Comparison of ENCODE assay signal across 18 cellular contexts in the genomic region with DNA sequence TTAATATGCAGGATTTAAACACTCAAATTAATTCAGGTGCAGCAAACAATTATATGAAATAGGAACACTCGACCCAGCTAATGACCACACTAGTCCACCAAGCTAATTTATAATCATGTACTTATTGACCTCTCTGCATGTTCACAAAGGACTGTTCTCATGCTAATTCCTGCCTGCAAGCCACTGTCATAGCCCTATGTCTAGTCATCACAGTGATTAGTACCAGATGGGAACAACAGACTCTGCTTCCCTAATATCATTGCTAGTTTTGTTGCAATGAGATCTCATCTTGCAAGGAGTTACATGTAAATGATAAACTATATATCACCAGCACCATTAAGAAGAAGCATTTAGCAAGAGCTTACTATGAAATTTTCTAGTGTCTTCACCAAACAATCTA.
DNase-seq lines count a peak whose midpoint lies in the region; ATAC-seq and TF ChIP-seq lines count a peak whose summit lies in the region.
"Had no signal": no experiment of that assay in that cellular context is flagged by ENCODE, and none has a peak within 500 bp of the region (broad histone marks: within the 10 kb centered on the region; RNA-seq: fewer than 3 reads in every experiment).

No MANE protein-coding gene starts in this region.

- H3K27ac ChIP-seq in fibroblast of lung (ENCODE audit: insufficient read depth, low read length) = no peak overlapping the region
- H3K27ac ChIP-seq in CD8-positive, alpha-beta T cell (ENCODE audit: low read depth, low read length) = no peak overlapping the region
- H3K27ac ChIP-seq: 22Rv1, adrenal gland, parathyroid adenoma had no signal

- no peaks in the 10 kb centered on the region for H4K20me1 ChIP-seq in fibroblast of lung (ENCODE audit: control insufficient read depth, extremely low read depth, insufficient read depth, low read length)

- peak; percentile 15 for DNase-seq in DMS 273 (lab: John Stamatoyannopoulos, UW; ENCODE audit: unreplicated experiment)
- no peak for DNase-seq in DMS 273 treated with DMSO at 0.1 percent for 48 hours (lab: John Stamatoyannopoulos, UW)
- peak; percentile 95 for DNase-seq in NCI-H524 treated with DMSO at 0.1 percent for 48 hours (lab: John Stamatoyannopoulos, UW)
- DNase-seq in fibroblast of lung (ENCODE audit: low read depth in 2 of 2) = peak; percentile 57 to 58
- peak; percentile 25 for DNase-seq in stromal cell of bone marrow (ENCODE audit: low read depth)
- no peak for DNase-seq in CD8-positive, alpha-beta T cell
- no peak for DNase-seq in stimulated activated naive CD8-positive, alpha-beta T cell treated with anti-CD3 and anti-CD28 coated beads, Interleukin-15, Interleukin-2, amounts not matched to agents 100 U/mL and 50 U/mL, for 24 hours
- DNase-seq in AML-193 (lab: John Stamatoyannopoulos, UW) = no peak
- DNase-seq: adrenal gland; CD4-positive, alpha-beta memory T cell; effector memory CD8-positive, alpha-beta T cell; naive B cell; NCI-H2081; NCI-H748 treated with DMSO at 0.1 percent for 48 hours had no signal

- peaks cover 4% of the 10 kb centered on the region for H3K9me3 Mint-ChIP-seq in CD8-positive, alpha-beta T cell

- intact Hi-C loops in CD8-positive, alpha-beta T cell (cut with DNase I, micrococcal nuclease) = no loop called here

- no peak overlapping the region for H3K4me3 ChIP-seq in fibroblast of lung (replicated peaks in 1 of 4; ENCODE audit: control extremely low read depth in 1 of 4, insufficient read depth in 1 of 4, low read depth in 3 of 4, low read length in 4 of 4)
- H3K4me3 ChIP-seq in CD8-positive, alpha-beta T cell (ENCODE audit: low read depth, low read length) = no peak overlapping the region
- H3K4me3 ChIP-seq: adrenal gland, lung had no signal

- no peak for TF ChIP-seq CTCF in fibroblast of lung (conservative IDR thresholded peaks at IDR 0.05 in 1 of 2, IDR thresholded peaks at IDR 0.05 in 1 of 2; ENCODE audit: low read depth in 1 of 2, low read length in 2 of 2)
- TF ChIP-seq CTCF in CD8-positive, alpha-beta T cell (IDR thresholded peaks at IDR 0.05) = no peak

- H3K36me3 ChIP-seq in fibroblast of lung (ENCODE audit: control insufficient read depth, insufficient read depth, low read length) = no peaks in the 10 kb centered on the region
- no peaks in the 10 kb centered on the region for H3K36me3 ChIP-seq in CD8-positive, alpha-beta T cell (ENCODE audit: insufficient read depth, low read length)
- H3K36me3 ChIP-seq: adrenal gland had no signal

- H3K36me3 Mint-ChIP-seq in CD8-positive, alpha-beta T cell = no peaks in the 10 kb centered on the region
- H3K36me3 Mint-ChIP-seq: CD4-positive, alpha-beta memory T cell; naive B cell had no signal

- no peaks in the 10 kb centered on the region for H3K79me2 ChIP-seq in fibroblast of lung (ENCODE audit: control insufficient read depth, insufficient read depth, low read length)
- H3K79me2 ChIP-seq: parathyroid adenoma had no signal

- CTCF ChIA-PET in CD8-positive, alpha-beta T cell (lab: Charles Lee) = no interaction called here

- H3K27ac Mint-ChIP-seq in CD8-positive, alpha-beta T cell = no peak overlapping the region
- H3K27ac Mint-ChIP-seq: CD4-positive, alpha-beta memory T cell; effector memory CD8-positive, alpha-beta T cell; naive B cell had no signal

- no peaks in the 10 kb centered on the region for H3K4me1 Mint-ChIP-seq in CD8-positive, alpha-beta T cell (ENCODE audit: low read depth)
- H3K4me1 Mint-ChIP-seq: CD4-positive, alpha-beta memory T cell; central memory CD8-positive, alpha-beta T cell; naive B cell had no signal

- no peak overlapping the region for H2AFZ ChIP-seq in fibroblast of lung (ENCODE audit: low read length)
- H2AFZ ChIP-seq: parathyroid adenoma had no signal

- no peaks in the 10 kb centered on the region for H3K27me3 ChIP-seq in fibroblast of lung (ENCODE audit: control insufficient read depth, insufficient read depth, low read length)
- H3K27me3 ChIP-seq in CD8-positive, alpha-beta T cell (ENCODE audit: insufficient read depth, low read length) = no peaks in the 10 kb centered on the region
- H3K27me3 ChIP-seq: adrenal gland had no signal

- H3K27me3 Mint-ChIP-seq in CD8-positive, alpha-beta T cell (ENCODE audit: low read depth) = no peaks in the 10 kb centered on the region
- H3K27me3 Mint-ChIP-seq: CD4-positive, alpha-beta memory T cell; central memory CD8-positive, alpha-beta T cell; effector memory CD8-positive, alpha-beta T cell had no signal

- no peak overlapping the region for H3K4me3 Mint-ChIP-seq in CD8-positive, alpha-beta T cell
- H3K4me3 Mint-ChIP-seq: CD4-positive, alpha-beta memory T cell; central memory CD8-positive, alpha-beta T cell; effector memory CD8-positive, alpha-beta T cell; naive B cell had no signal

- H3K9ac ChIP-seq in fibroblast of lung (ENCODE audit: insufficient read depth, low read length) = no peak overlapping the region
- H3K9ac ChIP-seq: parathyroid adenoma had no signal

- no peak for ATAC-seq in CD8-positive, alpha-beta T cell
- ATAC-seq in stimulated activated naive CD8-positive, alpha-beta T cell treated with anti-CD3 and anti-CD28 coated beads, Interleukin-15, Interleukin-2, amounts not matched to agents 100 U/mL and 50 U/mL, for 24 hours = no peak
- ATAC-seq: effector memory CD8-positive, alpha-beta T cell had no signal

- H3K9me3 ChIP-seq in fibroblast of lung (ENCODE audit: control insufficient read depth, insufficient read depth, low read depth, low read length) = no peaks in the 10 kb centered on the region
- no peaks in the 10 kb centered on the region for H3K9me3 ChIP-seq in CD8-positive, alpha-beta T cell (ENCODE audit: low read length)
- H3K9me3 ChIP-seq: adrenal gland had no signal

- no peaks in the 10 kb centered on the region for H3K4me1 ChIP-seq in fibroblast of lung (ENCODE audit: control insufficient read depth, extremely low read depth, insufficient read depth, low read length)
- no peaks in the 10 kb centered on the region for H3K4me1 ChIP-seq in CD8-positive, alpha-beta T cell (ENCODE audit: insufficient read depth, low read length)
- H3K4me1 ChIP-seq: parathyroid adenoma had no signal

- H3K4me2 ChIP-seq in fibroblast of lung (ENCODE audit: extremely low read depth, insufficient read depth, low read length) = no peak overlapping the region

- POLR2A ChIA-PET in CD8-positive, alpha-beta T cell (lab: Charles Lee) = no interaction called here

Comparison
In these comparisons a context has a peak if more than half of its experiments do, and no peak if none do; other contexts are left out.
1. DNase-seq: peak in DMS 273 (single experiment), NCI-H524 treated with DMSO at 0.1 percent for 48 hours (single experiment), fibroblast of lung (2 of 2) and stromal cell of bone marrow (single experiment); none in DMS 273 treated with DMSO at 0.1 percent for 48 hours (single experiment), CD8-positive, alpha-beta T cell (0 of 7), stimulated activated naive CD8-positive, alpha-beta T cell treated with anti-CD3 and anti-CD28 coated beads, Interleukin-15, Interleukin-2, amounts not matched to agents 100 U/mL and 50 U/mL, for 24 hours (single experiment) and AML-193 (0 of 2).